ENCODE assay signal across 12 cellular contexts in the genomic region with DNA sequence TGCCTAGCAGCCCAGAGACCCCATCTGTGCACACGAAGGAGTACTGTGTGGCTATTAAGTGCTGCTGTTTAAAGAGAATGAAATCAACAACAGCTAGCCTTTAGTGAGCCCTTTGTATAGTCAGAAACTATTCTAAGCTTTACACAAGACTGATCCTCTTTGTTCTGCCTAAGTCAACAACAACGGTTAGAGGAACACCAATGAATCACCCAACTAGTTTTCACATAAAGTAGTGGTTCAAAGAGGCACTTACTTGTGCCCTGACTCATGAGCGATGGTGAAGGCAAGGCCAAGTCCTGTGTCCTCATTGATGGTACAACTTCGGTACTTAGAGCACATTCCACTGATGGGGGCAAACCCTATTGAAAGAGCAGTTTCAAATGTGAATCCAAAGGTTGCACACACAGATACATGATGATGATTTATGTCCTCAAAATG.
A peak's percentile ranks its signal among the peaks of the same experiment; 100 is the strongest.
DNase-seq lines count a peak whose midpoint lies in the region; ATAC-seq, FAIRE-seq and TF ChIP-seq lines count a peak whose summit lies in the region.
"Had no signal": no experiment of that assay in that cellular context is flagged by ENCODE, and none has a peak within 500 bp of the region (broad histone marks: within the 10 kb centered on the region; RNA-seq: fewer than 3 reads in every experiment).

No MANE protein-coding gene starts in this region.

- no peaks in the 10 kb centered on the region for H3K36me3 ChIP-seq in bronchial epithelial cell (ENCODE audit: control insufficient read depth, insufficient read depth, low read length)
- no peaks in the 10 kb centered on the region for H3K36me3 ChIP-seq in left ventricle myocardium inferior

- TF ChIP-seq CTCF in bronchial epithelial cell (IDR thresholded peaks at IDR 0.05; ENCODE audit: insufficient read depth, low read length, severe bottlenecking) (no peak), left ventricle myocardium inferior (IDR thresholded peaks at IDR 0.05; ENCODE audit: borderline replicate concordance) (no peak)

- no peaks in the 10 kb centered on the region for H3K4me1 ChIP-seq in left ventricle myocardium inferior

- intact Hi-C loops in left ventricle myocardium inferior (cut with micrococcal nuclease): no loop called here

- FAIRE-seq in bronchial epithelial cell (lab: Jason Lieb, UNC): peak; percentile 92

- peak; percentile 17 for DNase-seq in AG20443 (ENCODE audit: low spot score)
- peak; percentile 80 for DNase-seq in M059J (ENCODE audit: low read depth)
- peak; percentile 87 for DNase-seq in bronchial epithelial cell (ENCODE audit: low read depth)
- peak; percentile 72 for DNase-seq in medulla oblongata (ENCODE audit: extremely low spot score)
- DNase-seq in left ventricle myocardium inferior: no peak
- DNase-seq in ureter (ENCODE audit: low spot score): no peak
- DNase-seq in NCI-H2196 (lab: John Stamatoyannopoulos, UW; ENCODE audit: unreplicated experiment): no peak
- DNase-seq: effector CD4-positive, alpha-beta T cell; NCI-H226 had no signal

- H3K4me3 ChIP-seq in bronchial epithelial cell (ENCODE audit: low read depth, low read length): no peak overlapping the region
- no peak overlapping the region for H3K4me3 ChIP-seq in left ventricle myocardium inferior

- H3K27ac ChIP-seq in left ventricle myocardium inferior (replicated peaks): no peak overlapping the region
- H3K27ac ChIP-seq: C4-2B, HL-60 had no signal

- no peaks in the 10 kb centered on the region for H3K27me3 ChIP-seq in bronchial epithelial cell (ENCODE audit: control insufficient read depth, insufficient read depth, low read length)
- peaks cover 3% of the 10 kb centered on the region for H3K27me3 ChIP-seq in left ventricle myocardium inferior (ENCODE audit: low read depth)

- no peaks in the 10 kb centered on the region for H3K9me3 ChIP-seq in left ventricle myocardium inferior (replicated peaks)

- ATAC-seq in HG02840 (IDR thresholded peaks at IDR 0.05; ENCODE audit: low FRiP score, unreplicated experiment): no peak

Comparison
In these comparisons a context has a peak if more than half of its experiments do, and no peak if none do; other contexts are left out.
1. DNase-seq: peak in AG20443 (single experiment), M059J (single experiment), bronchial epithelial cell (single experiment) and medulla oblongata (single experiment); none in left ventricle myocardium inferior (single experiment), ureter (single experiment) and NCI-H2196 (single experiment).